Comparison of ENCODE assay signal across 1 cellular context in genomic region chr7:44580945-44581344, GRCh38.
TF ChIP-seq lines count a peak whose summit lies in the region.

No MANE protein-coding gene starts in this region.

TF ChIP-seq in GM23338, 12 proteins besides CTCF, POLR2A, EP300 and RAD21 (continued from another document):
- TF ChIP-seq ZNF331 (CRISPR knock-in tag; IDR thresholded peaks at IDR 0.05; ENCODE audit: low read depth): no peak
